In genomic region chr13:30615851-30616311, GRCh38 we compare ENCODE assay signal across 8 cellular contexts. TPM values are rescaled to one million over a fixed set of nuclear protein-coding genes. Genes with fewer than 3 reads are reported as not detected.
DNase-seq lines count a peak whose midpoint lies in the region; ATAC-seq and TF ChIP-seq lines count a peak whose summit lies in the region.

No MANE protein-coding gene starts in this region.

- no peaks in the 10 kb centered on the region for H3K27me3 ChIP-seq in dorsolateral prefrontal cortex

- peaks cover 8% of the 10 kb centered on the region for H3K4me1 Mint-ChIP-seq in neural crest cell

- no peak for ATAC-seq in GM18519 (IDR thresholded peaks at IDR 0.05; ENCODE audit: low FRiP score, unreplicated experiment)
- no peak for ATAC-seq in activated naive CD4-positive, alpha-beta T cell treated with anti-CD3 and anti-CD28 coated beads, Interleukin-2, amount 50 U/mL, for 72 hours

- no peaks in the 10 kb centered on the region for H3K36me3 Mint-ChIP-seq in neural crest cell (ENCODE audit: low read depth)
- H3K36me3 Mint-ChIP-seq in activated naive CD4-positive, alpha-beta T cell treated with anti-CD3 and anti-CD28 coated beads, Interleukin-2, amount 50 U/mL, for 72 hours = peaks cover 0 to 5% of the 10 kb centered on the region in 2 donors

- H3K4me3 Mint-ChIP-seq in neural crest cell = no peak overlapping the region

- H3K27ac Mint-ChIP-seq in neural crest cell (ENCODE audit: unreplicated experiment) = peak overlapping the region; percentile 97
- no peak overlapping the region for H3K27ac Mint-ChIP-seq in activated naive CD4-positive, alpha-beta T cell treated with anti-CD3 and anti-CD28 coated beads, Interleukin-2, amount 50 U/mL, for 72 hours

- intact Hi-C loops in dorsolateral prefrontal cortex (cut with DNase I) = loop anchor here (2.0 to 10.0 kb wide), 8 partner anchors 59 to 546 kb away; partner anchors contain the start of genes HSPH1 (in 2 of the 2), KATNAL1 (in 1 of the 2) and UBE2L5 (in 1 of the 2)
- intact Hi-C loops in head of caudate nucleus (cut with DNase I) = loop anchor here (2.0 to 5.0 kb wide), 2 partner anchors 151 to 209 kb away; partner anchors contain the start of gene HMGB1

- peak overlapping the region; percentile 97 to 100 (median 100) for H3K27ac ChIP-seq in dorsolateral prefrontal cortex

- H3K27me3 Mint-ChIP-seq in neural crest cell (ENCODE audit: low read depth) = no peaks in the 10 kb centered on the region

- TF ChIP-seq CTCF in dorsolateral prefrontal cortex (IDR thresholded peaks at IDR 0.05 in 54 of 56, conservative IDR thresholded peaks at IDR 0.05 in 2 of 56; ENCODE audit: low read depth in 1 of 56, partially characterized antibody in 56 of 56) (no peak), neural crest cell (conservative IDR thresholded peaks at IDR 0.05) (no peak)

- DNase-seq in NCI-H524 treated with DMSO at 0.1 percent for 48 hours (lab: John Stamatoyannopoulos, UW) (peak; percentile 50), dorsolateral prefrontal cortex (no peak), neural crest cell (ENCODE audit: low read depth, low spot score) (no peak), head of caudate nucleus (no peak)
- DNase-seq in activated CD4-positive, alpha-beta T cell treated with anti-CD3 and anti-CD28 coated beads for 48 hours = no peak
- DNase-seq in activated naive CD4-positive, alpha-beta T cell treated with anti-CD3 and anti-CD28 coated beads, Interleukin-2, amount 50 U/mL, for 72 hours (ENCODE audit: low spot score in 2 of 2) = no peak

- H3K9me3 Mint-ChIP-seq in neural crest cell = no peaks in the 10 kb centered on the region
- H3K9me3 Mint-ChIP-seq in activated naive CD4-positive, alpha-beta T cell treated with anti-CD3 and anti-CD28 coated beads, Interleukin-2, amount 50 U/mL, for 72 hours = no peaks in the 10 kb centered on the region

- peak overlapping the region; percentile 76; the same call in 1 of the 2 replicates for H3K4me3 ChIP-seq in GM08714 (ENCODE audit: low read length)
- H3K4me3 ChIP-seq in dorsolateral prefrontal cortex = peak overlapping the region; percentile 62 to 99 (median 88)

RNA-seq across cellular contexts. Expression of gene USPL1, which starts 1.8 kb away (rescaled TPM):
- 10 to 100 TPM; 14.6 to 43.5 (median 21.5) TPM for total RNA-seq in dorsolateral prefrontal cortex
- 24.9 and 26.8 TPM in 2 replicates for total RNA-seq in neural crest cell
- total RNA-seq in activated naive CD4-positive, alpha-beta T cell treated with anti-CD3 and anti-CD28 coated beads, Interleukin-2, amount 50 U/mL, for 72 hours = 10 to 100 TPM; 15.4 to 18.8 TPM
